22 cellular contexts compared by ENCODE assay signal in genomic region chr4:76882630-76883029, GRCh38. TPM values are rescaled to one million over a fixed set of nuclear protein-coding genes. Genes with fewer than 3 reads are reported as not detected.
"Had no signal": no experiment of that assay in that cellular context is flagged by ENCODE, and none has a peak within 500 bp of the region (broad histone marks: within the 10 kb centered on the region; RNA-seq: fewer than 3 reads in every experiment).

No MANE protein-coding gene starts in this region.

- ATAC-seq: lower lobe of right lung; natural killer cell treated with Interleukin-12 subunit alpha and Interleukin-12 subunit beta and Interleukin-15 and Interleukin-18, amount 100 ng/mL, for 72 hours had no signal

- H3K4me1 ChIP-seq: lower lobe of right lung, thyroid gland had no signal

- H3K27me3 ChIP-seq: hepatocyte, thyroid gland had no signal

- FAIRE-seq: bronchial epithelial cell, islet of Langerhans had no signal

- H3K9me3 Mint-ChIP-seq: natural killer cell treated with Interleukin-12 subunit alpha and Interleukin-12 subunit beta and Interleukin-15 and Interleukin-18, amount 100 ng/mL, for 72 hours had no signal

- H3K4me3 Mint-ChIP-seq: natural killer cell treated with Interleukin-12 subunit alpha and Interleukin-12 subunit beta and Interleukin-15 and Interleukin-18, amount 100 ng/mL, for 72 hours had no signal

- H3K27ac ChIP-seq: hepatocyte, lower lobe of right lung, thyroid gland, WERI-Rb-1 had no signal

- H3K27ac Mint-ChIP-seq: natural killer cell treated with Interleukin-12 subunit alpha and Interleukin-12 subunit beta and Interleukin-15 and Interleukin-18, amount 100 ng/mL, for 72 hours had no signal

- H3K36me3 ChIP-seq: lower lobe of right lung, thyroid gland, WERI-Rb-1 had no signal

- H3K9me3 ChIP-seq: lower lobe of right lung, thyroid gland had no signal

- DNase-seq: activated CD4-positive, alpha-beta T cell treated with anti-CD3 and anti-CD28 coated beads for 1 hour; activated CD8-positive, alpha-beta memory T cell treated with anti-CD3 and anti-CD28 coated beads for 24 hours; activated CD8-positive, alpha-beta memory T cell treated with anti-CD3 and anti-CD28 coated beads, Interleukin-2, amount 50 U/mL, for 48 hours; activated effector memory CD4-positive, alpha-beta T cell treated with Interleukin-2 at 50 U/mL for 16 hours; activated naive CD4-positive, alpha-beta T cell treated with anti-CD3 and anti-CD28 coated beads, Interleukin-2, amount 50 U/mL, for 16 hours; activated T-cell treated with anti-CD3 and anti-CD28 coated beads, Interleukin-2, amount 50 U/mL, for 48 hours; aorta; cerebellar nuclear complex; effector CD4-positive, alpha-beta T cell; lower lobe of right lung; posterior cingulate gyrus; retina; stimulated activated CD4-positive, alpha-beta T cell treated with anti-CD3 and anti-CD28 coated beads, Interleukin-2, amount 100 ng/mL, for 24 hours; stimulated activated naive CD4-positive, alpha-beta T cell treated with Interleukin-2 at 50 U/mL for 16 hours; thyroid gland; WERI-Rb-1 had no signal

- H3K36me3 Mint-ChIP-seq: natural killer cell treated with Interleukin-12 subunit alpha and Interleukin-12 subunit beta and Interleukin-15 and Interleukin-18, amount 100 ng/mL, for 72 hours had no signal

- H3K4me3 ChIP-seq: hepatocyte, lower lobe of right lung, thyroid gland had no signal

RNA-seq across cellular contexts. Expression of gene SOWAHB, which starts 15.3 kb away (rescaled TPM):
- total RNA-seq: natural killer cell treated with Interleukin-12 subunit alpha and Interleukin-12 subunit beta and Interleukin-15 and Interleukin-18, amount 100 ng/mL, for 72 hours; subcutaneous adipose tissue; T-helper 2 cell treated with Interferon-gamma antibody and Interleukin-4, amounts not matched to agents 100 ng/mL and 5 ng/mL, for 36 hours had no signal
